ENCODE assay signal across 1 cellular context in the genomic region with DNA sequence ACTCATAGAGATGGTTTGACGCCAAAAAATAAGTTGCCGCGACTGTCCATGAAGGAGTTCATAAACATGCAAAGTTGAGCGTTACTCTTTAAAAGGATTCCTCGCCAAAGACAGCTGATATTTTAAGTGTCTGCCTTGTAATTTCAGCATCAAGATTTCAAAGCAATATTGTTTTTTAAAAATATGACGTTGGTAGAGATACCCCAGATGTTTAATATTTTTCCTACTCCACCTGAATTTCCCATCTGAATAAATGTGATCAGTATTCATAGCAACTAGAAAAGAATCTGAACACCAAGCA.
TF ChIP-seq lines count a peak whose summit lies in the region.

No MANE protein-coding gene starts in this region.

TF ChIP-seq in GM23338, 12 proteins besides CTCF, POLR2A, EP300 and RAD21 (continued from another document):
- TF ChIP-seq, protein P1, sequence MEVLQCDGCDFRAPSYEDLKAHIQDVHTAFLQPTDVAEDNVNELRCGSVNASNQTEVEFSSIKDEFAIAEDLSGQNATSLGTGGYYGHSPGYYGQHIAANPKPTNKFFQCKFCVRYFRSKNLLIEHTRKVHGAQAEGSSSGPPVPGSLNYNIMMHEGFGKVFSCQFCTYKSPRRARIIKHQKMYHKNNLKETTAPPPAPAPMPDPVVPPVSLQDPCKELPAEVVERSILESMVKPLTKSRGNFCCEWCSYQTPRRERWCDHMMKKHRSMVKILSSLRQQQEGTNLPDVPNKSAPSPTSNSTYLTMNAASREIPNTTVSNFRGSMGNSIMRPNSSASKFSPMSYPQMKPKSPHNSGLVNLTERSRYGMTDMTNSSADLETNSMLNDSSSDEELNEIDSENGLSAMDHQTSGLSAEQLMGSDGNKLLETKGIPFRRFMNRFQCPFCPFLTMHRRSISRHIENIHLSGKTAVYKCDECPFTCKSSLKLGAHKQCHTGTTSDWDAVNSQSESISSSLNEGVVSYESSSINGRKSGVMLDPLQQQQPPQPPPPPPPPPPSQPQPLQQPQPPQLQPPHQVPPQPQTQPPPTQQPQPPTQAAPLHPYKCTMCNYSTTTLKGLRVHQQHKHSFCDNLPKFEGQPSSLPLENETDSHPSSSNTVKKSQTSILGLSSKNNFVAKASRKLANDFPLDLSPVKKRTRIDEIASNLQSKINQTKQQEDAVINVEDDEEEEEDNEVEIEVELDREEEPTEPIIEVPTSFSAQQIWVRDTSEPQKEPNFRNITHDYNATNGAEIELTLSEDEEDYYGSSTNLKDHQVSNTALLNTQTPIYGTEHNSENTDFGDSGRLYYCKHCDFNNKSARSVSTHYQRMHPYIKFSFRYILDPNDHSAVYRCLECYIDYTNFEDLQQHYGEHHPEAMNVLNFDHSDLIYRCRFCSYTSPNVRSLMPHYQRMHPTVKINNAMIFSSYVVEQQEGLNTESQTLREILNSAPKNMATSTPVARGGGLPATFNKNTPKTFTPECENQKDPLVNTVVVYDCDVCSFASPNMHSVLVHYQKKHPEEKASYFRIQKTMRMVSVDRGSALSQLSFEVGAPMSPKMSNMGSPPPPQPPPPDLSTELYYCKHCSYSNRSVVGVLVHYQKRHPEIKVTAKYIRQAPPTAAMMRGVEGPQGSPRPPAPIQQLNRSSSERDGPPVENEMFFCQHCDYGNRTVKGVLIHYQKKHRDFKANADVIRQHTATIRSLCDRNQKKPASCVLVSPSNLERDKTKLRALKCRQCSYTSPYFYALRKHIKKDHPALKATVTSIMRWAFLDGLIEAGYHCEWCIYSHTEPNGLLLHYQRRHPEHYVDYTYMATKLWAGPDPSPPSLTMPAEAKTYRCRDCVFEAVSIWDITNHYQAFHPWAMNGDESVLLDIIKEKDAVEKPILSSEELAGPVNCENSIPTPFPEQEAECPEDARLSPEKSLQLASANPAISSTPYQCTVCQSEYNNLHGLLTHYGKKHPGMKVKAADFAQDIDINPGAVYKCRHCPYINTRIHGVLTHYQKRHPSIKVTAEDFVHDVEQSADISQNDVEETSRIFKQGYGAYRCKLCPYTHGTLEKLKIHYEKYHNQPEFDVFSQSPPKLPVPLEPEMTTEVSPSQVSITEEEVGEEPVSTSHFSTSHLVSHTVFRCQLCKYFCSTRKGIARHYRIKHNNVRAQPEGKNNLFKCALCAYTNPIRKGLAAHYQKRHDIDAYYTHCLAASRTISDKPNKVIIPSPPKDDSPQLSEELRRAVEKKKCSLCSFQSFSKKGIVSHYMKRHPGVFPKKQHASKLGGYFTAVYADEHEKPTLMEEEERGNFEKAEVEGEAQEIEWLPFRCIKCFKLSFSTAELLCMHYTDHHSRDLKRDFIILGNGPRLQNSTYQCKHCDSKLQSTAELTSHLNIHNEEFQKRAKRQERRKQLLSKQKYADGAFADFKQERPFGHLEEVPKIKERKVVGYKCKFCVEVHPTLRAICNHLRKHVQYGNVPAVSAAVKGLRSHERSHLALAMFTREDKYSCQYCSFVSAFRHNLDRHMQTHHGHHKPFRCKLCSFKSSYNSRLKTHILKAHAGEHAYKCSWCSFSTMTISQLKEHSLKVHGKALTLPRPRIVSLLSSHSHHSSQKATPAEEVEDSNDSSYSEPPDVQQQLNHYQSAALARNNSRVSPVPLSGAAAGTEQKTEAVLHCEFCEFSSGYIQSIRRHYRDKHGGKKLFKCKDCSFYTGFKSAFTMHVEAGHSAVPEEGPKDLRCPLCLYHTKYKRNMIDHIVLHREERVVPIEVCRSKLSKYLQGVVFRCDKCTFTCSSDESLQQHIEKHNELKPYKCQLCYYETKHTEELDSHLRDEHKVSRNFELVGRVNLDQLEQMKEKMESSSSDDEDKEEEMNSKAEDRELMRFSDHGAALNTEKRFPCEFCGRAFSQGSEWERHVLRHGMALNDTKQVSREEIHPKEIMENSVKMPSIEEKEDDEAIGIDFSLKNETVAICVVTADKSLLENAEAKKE (CRISPR knock-in tag; IDR thresholded peaks at IDR 0.05) = no peak
- no peak for TF ChIP-seq JUNB (IDR thresholded peaks at IDR 0.05; ENCODE audit: unreplicated experiment)
- TF ChIP-seq CREB1 (CRISPR knock-in tag; IDR thresholded peaks at IDR 0.05; ENCODE audit: low read depth) = no peak
- TF ChIP-seq, protein P2, sequence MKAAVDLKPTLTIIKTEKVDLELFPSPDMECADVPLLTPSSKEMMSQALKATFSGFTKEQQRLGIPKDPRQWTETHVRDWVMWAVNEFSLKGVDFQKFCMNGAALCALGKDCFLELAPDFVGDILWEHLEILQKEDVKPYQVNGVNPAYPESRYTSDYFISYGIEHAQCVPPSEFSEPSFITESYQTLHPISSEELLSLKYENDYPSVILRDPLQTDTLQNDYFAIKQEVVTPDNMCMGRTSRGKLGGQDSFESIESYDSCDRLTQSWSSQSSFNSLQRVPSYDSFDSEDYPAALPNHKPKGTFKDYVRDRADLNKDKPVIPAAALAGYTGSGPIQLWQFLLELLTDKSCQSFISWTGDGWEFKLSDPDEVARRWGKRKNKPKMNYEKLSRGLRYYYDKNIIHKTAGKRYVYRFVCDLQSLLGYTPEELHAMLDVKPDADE (IDR thresholded peaks at IDR 0.05) = no peak
TF ChIP-seq in GM23338: peak in this region for 0.
